Comparison of ENCODE assay signal across 15 cellular contexts in the genomic region with DNA sequence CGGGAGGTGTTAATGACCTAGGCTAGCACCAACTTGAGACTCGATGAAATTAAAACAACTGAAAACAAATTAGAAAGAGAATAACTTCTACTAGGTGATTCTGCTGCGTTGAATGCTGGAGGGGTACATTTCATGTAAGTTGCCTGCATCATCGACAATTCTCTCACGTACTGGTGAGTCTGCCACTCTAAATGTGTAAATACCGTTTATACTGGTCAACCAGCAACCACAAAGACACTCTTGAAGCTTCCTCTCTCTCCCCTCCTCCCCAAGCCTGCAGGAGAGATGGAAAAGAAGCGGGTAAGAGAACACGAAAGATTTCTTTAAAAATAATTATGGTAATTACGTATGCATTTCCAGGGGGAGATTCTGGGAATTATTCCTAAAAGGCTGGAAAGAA.
DNase-seq lines count a peak whose midpoint lies in the region; ATAC-seq, FAIRE-seq and TF ChIP-seq lines count a peak whose summit lies in the region.
"Had no signal": no experiment of that assay in that cellular context is flagged by ENCODE, and none has a peak within 500 bp of the region (broad histone marks: within the 10 kb centered on the region; RNA-seq: fewer than 3 reads in every experiment).

No MANE protein-coding gene starts in this region.

- H3K9me3 ChIP-seq in ES-I3 (ENCODE audit: control insufficient read depth, insufficient read depth, low read length), result no peaks in the 10 kb centered on the region
- H3K9me3 ChIP-seq in SJCRH30 (replicated peaks), result no peaks in the 10 kb centered on the region
- H3K9me3 ChIP-seq in H1 (ENCODE audit: insufficient read depth in 2 of 2, low read depth in 1 of 2, low read length in 1 of 2), result no peaks in the 10 kb centered on the region
- H3K9me3 ChIP-seq in ovary, result no peaks in the 10 kb centered on the region
- H3K9me3 ChIP-seq: esophagus squamous epithelium, sigmoid colon had no signal

- H3K79me2 ChIP-seq in H1 (ENCODE audit: control insufficient read depth in 1 of 2, insufficient read depth in 2 of 2, low read length in 2 of 2), result no peaks in the 10 kb centered on the region

- H3K36me3 ChIP-seq in ES-I3 (ENCODE audit: insufficient read depth, low read length) (no peaks in the 10 kb centered on the region), SJCRH30 (no peaks in the 10 kb centered on the region), H1 (ENCODE audit: control insufficient read depth in 2 of 4, insufficient read depth in 4 of 4, low read length in 3 of 4) (no peaks in the 10 kb centered on the region), ovary (no peaks in the 10 kb centered on the region)
- H3K36me3 ChIP-seq: esophagus squamous epithelium, sigmoid colon had no signal

- H3K9ac ChIP-seq in ES-I3 (ENCODE audit: low read depth, low read length) (peak overlapping the region; percentile 54; the same call in 1 of the 2 replicates), H1 (replicated peaks in 1 of 4; ENCODE audit: extremely low read depth in 1 of 4, low read depth in 3 of 4, low read length in 3 of 4) (no peak overlapping the region)
- H3K9ac ChIP-seq: KMS-11 had no signal

- H3K27me3 ChIP-seq in SJCRH30, result no peaks in the 10 kb centered on the region
- no peaks in the 10 kb centered on the region for H3K27me3 ChIP-seq in H1 (replicated peaks in 1 of 4; ENCODE audit: control insufficient read depth in 3 of 4, extremely low read depth in 1 of 4, insufficient read depth in 3 of 4, low read length in 3 of 4)
- no peaks in the 10 kb centered on the region for H3K27me3 ChIP-seq in ovary
- H3K27me3 ChIP-seq: esophagus squamous epithelium, sigmoid colon had no signal

- H4K20me1 ChIP-seq in H1 (replicated peaks in 1 of 2; ENCODE audit: control insufficient read depth in 1 of 2, insufficient read depth in 2 of 2, low read length in 2 of 2), result no peaks in the 10 kb centered on the region

- no peak overlapping the region for H3K4ac ChIP-seq in H1 (replicated peaks; ENCODE audit: insufficient read length, low read depth, low read length)

- no peak overlapping the region for H3K56ac ChIP-seq in H1 (replicated peaks; ENCODE audit: insufficient read length, low read depth, low read length)

- H2BK5ac ChIP-seq in H1 (ENCODE audit: low read depth, low read length), result no peak overlapping the region

- peaks cover 3% of the 10 kb centered on the region; the same call in 1 of the 2 replicates for H3K23me2 ChIP-seq in H1 (ENCODE audit: low read depth, low read length)

- H3K9me3 Mint-ChIP-seq in osteocyte (ENCODE audit: unreplicated experiment), result peaks cover 3% of the 10 kb centered on the region
- H3K9me3 Mint-ChIP-seq: CD8-positive, alpha-beta T cell had no signal

- H3K18ac ChIP-seq in H1 (ENCODE audit: extremely low read depth, low read length), result no peak overlapping the region

- H2AK5ac ChIP-seq in H1 (ENCODE audit: low read depth, low read length), result peak overlapping the region; percentile 86; the same call in 1 of the 2 replicates

- H3K79me1 ChIP-seq in H1 (ENCODE audit: low read depth, low read length), result no peaks in the 10 kb centered on the region

- no peak overlapping the region for H4K8ac ChIP-seq in H1 (ENCODE audit: extremely low read depth, insufficient read depth, low read length)

- no peak overlapping the region for H3K27ac ChIP-seq in SJCRH30
- no peak overlapping the region for H3K27ac ChIP-seq in H1 (ENCODE audit: low read depth, low read length)
- no peak overlapping the region for H3K27ac ChIP-seq in ovary
- H3K27ac ChIP-seq: KMS-11 had no signal

- TF ChIP-seq EP300 in H1 (IDR thresholded peaks at IDR 0.05; ENCODE audit: borderline replicate concordance in 1 of 2, low read depth in 2 of 2, low read length in 2 of 2) (no peak), ovary (IDR thresholded peaks at IDR 0.05) (no peak)

- intact Hi-C loops in ovary (cut with DNase I), result no loop called here

- DNase-seq in SJCRH30 (no peak), H1 (ENCODE audit: low read depth in 1 of 2, low spot score in 2 of 2) (no peak), osteocyte (ENCODE audit: extremely low spot score, unreplicated experiment) (no peak), NCI-H2029 treated with DMSO at 0.1 percent for 48 hours (lab: John Stamatoyannopoulos, UW) (no peak), activated gamma-delta T cell (lab: John Stamatoyannopoulos, UW) (no peak), ovary (no peak)
- DNase-seq: activated CD4-positive, alpha-beta T cell treated with anti-CD3 and anti-CD28 coated beads, Interleukin-2, amount 50 U/mL, for 1 hour; activated effector memory CD4-positive, alpha-beta T cell treated with anti-CD3 and anti-CD28 coated beads, Interleukin-2, amount 50 U/mL, for 16 hours; CD8-positive, alpha-beta T cell; esophagus squamous epithelium; NCI-H187 treated with DMSO at 0.1 percent for 48 hours; sigmoid colon had no signal

- H3K14ac ChIP-seq in H1 (ENCODE audit: insufficient read length), result no peak overlapping the region

- H3K4me1 ChIP-seq in ES-I3 (ENCODE audit: insufficient read depth, low read length) (peaks cover 12% of the 10 kb centered on the region; the same call in 1 of the 2 replicates), SJCRH30 (peaks cover 24% of the 10 kb centered on the region), H1 (replicated peaks in 1 of 4; ENCODE audit: control insufficient read depth in 3 of 4, insufficient read depth in 4 of 4, low read length in 3 of 4) (peaks cover 3 to 8% (median 5%) of the 10 kb centered on the region in 4 experiments), ovary (ENCODE audit: insufficient read depth) (peaks cover 1% of the 10 kb centered on the region)

- TF ChIP-seq RAD21 in H1 (IDR thresholded peaks at IDR 0.05 in 1 of 2, conservative IDR thresholded peaks at IDR 0.05 in 1 of 2; ENCODE audit: low read depth in 2 of 2, low read length in 2 of 2), result no peak

- peak overlapping the region; percentile 52; the same call in 1 of the 2 replicates for H3K4me3 ChIP-seq in SJCRH30
- peak overlapping the region in 1 of 4 experiments; percentile 39; a peak in 1 of 8 replicates for H3K4me3 ChIP-seq in H1 (ENCODE audit: extremely low read depth in 1 of 4, insufficient read depth in 2 of 4, low read depth in 3 of 4, low read length in 4 of 4)
- H3K4me3 ChIP-seq in ovary, result no peak overlapping the region

- 0 out of 2 replicates have a peak overlapping the region, but pooled peaks have one; percentile 98 for H2AFZ ChIP-seq in H1 (ENCODE audit: low read length)

- H3K4me3 Mint-ChIP-seq in osteocyte (ENCODE audit: unreplicated experiment), result no peak overlapping the region
- H3K4me3 Mint-ChIP-seq: CD8-positive, alpha-beta T cell had no signal

- H3K4me1 Mint-ChIP-seq in osteocyte (ENCODE audit: unreplicated experiment), result peaks cover 45% of the 10 kb centered on the region

- peak overlapping the region; percentile 61; the same call in 1 of the 2 replicates for H2BK15ac ChIP-seq in H1 (ENCODE audit: low read length)

- H3K27me3 Mint-ChIP-seq in osteocyte (ENCODE audit: unreplicated experiment), result no peaks in the 10 kb centered on the region

- no peak overlapping the region for H2BK20ac ChIP-seq in H1 (ENCODE audit: low read length)

- H3K27ac Mint-ChIP-seq in osteocyte (ENCODE audit: unreplicated experiment), result peak overlapping the region; percentile 90
- H3K27ac Mint-ChIP-seq: CD8-positive, alpha-beta T cell had no signal

- no peak for ATAC-seq in HG02763 (IDR thresholded peaks at IDR 0.05; ENCODE audit: unreplicated experiment)
- ATAC-seq: CD8-positive, alpha-beta T cell had no signal

- 84% methylated on average over 9 of the region's 9 CpGs; no CpG with 5 or more reads in 1 of the 2 experiments for WGBS in H1 (ENCODE audit: extremely low coverage in 1 of 2, insufficient coverage in 1 of 2, insufficient read length in 1 of 2, insufficient replicate concordance in 2 of 2, low coverage in 1 of 2, low lambda C conversion rate in 2 of 2, missing lambda C conversion rate in 1 of 2), 2 experiments
- 47 to 54% (median 51%) methylated on average over 9 of the region's 9 CpGs for WGBS in ovary, 3 donors

- no peaks in the 10 kb centered on the region for H3K36me3 Mint-ChIP-seq in osteocyte (ENCODE audit: unreplicated experiment)
- H3K36me3 Mint-ChIP-seq: CD8-positive, alpha-beta T cell had no signal

- H3K23ac ChIP-seq in H1 (ENCODE audit: insufficient read length), result no peak overlapping the region

- H2BK120ac ChIP-seq in H1 (replicated peaks; ENCODE audit: low read depth, low read length), result no peak overlapping the region

- CTCF ChIA-PET in H1 (lab: Charles Lee; ENCODE audit: partially characterized antibody), result no interaction called here

- peak overlapping the region in 1 of 2 experiments; percentile 69; a peak in 2 of 4 replicates for H3K4me2 ChIP-seq in H1 (ENCODE audit: insufficient read depth in 1 of 2, low read depth in 2 of 2, low read length in 2 of 2)
- H3K4me2 ChIP-seq: KMS-11 had no signal

- POLR2A ChIA-PET in H1 (lab: Charles Lee; ENCODE audit: partially characterized antibody), result interaction anchor here (1.3 kb wide), 1 partner anchor 10 kb away, joined by 3 read pairs; no protein-coding TSS in a partner anchor

- TF ChIP-seq CTCF in H1 (IDR thresholded peaks at IDR 0.05; ENCODE audit: control extremely low read depth in 1 of 3, insufficient read depth in 1 of 3, low read depth in 1 of 3, low read length in 3 of 3), result no peak
- TF ChIP-seq CTCF in osteocyte (IDR thresholded peaks at IDR 0.05), result no peak
- no peak for TF ChIP-seq CTCF in ovary (IDR thresholded peaks at IDR 0.05)

- TF ChIP-seq POLR2A in H1 (IDR thresholded peaks at IDR 0.05; ENCODE audit: control extremely low read depth in 1 of 2, low read depth in 2 of 2, low read length in 2 of 2) (no peak), ovary (IDR thresholded peaks at IDR 0.05) (no peak)

- FAIRE-seq in H1 (lab: Jason Lieb, UNC), result no peak

- no peak overlapping the region for H4K91ac ChIP-seq in H1 (replicated peaks; ENCODE audit: insufficient read length, low read length)

- H2BK12ac ChIP-seq in H1 (ENCODE audit: low read depth, low read length), result no peak overlapping the region

- no peak overlapping the region for H4K5ac ChIP-seq in H1 (ENCODE audit: insufficient read length, low read depth, low read length)

TF ChIP-seq in H1, 55 proteins besides CTCF, POLR2A, EP300 and RAD21:
- TF ChIP-seq TEAD4 (IDR thresholded peaks at IDR 0.05; ENCODE audit: low read depth, low read length) (no peak), BCL11A (IDR thresholded peaks at IDR 0.05; ENCODE audit: low read depth in 2 of 2, low read length in 2 of 2) (no peak), TAF7 (optimal IDR thresholded peaks at IDR 0.05; ENCODE audit: borderline replicate concordance, low read depth, low read length) (no peak)
